ENCODE assay signal across 1 cellular context in the genomic region with DNA sequence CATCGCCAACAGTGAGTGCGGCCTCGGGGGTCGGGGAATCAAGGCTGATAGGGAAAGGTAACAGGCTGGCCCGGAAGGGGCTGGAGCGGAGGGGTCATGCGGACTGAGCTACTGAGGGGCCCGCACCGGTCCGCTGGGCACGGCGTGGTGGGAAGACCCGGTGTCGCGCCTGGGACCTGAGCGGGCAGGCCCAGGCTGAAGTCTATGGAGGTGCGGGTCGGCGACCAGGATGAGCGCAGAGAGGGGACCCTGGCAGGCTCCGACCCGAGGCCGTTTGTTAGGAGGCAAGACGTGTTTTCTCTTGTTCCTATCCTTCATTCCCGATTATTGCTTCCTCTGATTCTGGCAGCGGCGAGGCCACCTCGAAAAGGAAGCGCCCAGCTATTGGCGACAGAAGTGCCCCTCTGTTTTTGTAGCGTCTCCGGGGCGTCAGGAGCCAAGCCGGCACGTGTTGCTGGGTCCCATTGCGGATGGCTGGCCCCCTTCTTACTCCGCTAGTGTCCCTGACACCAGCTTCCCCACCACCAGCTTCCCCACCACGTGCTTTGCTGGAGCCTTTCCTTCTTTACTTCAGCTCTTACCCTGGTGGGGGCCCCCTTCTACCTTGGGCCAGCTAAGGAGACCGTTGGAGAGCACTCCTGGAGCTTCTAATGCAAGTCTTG.
TF ChIP-seq lines count a peak whose summit lies in the region.

No MANE protein-coding gene starts in this region.

TF ChIP-seq in HEK293, 187 proteins besides CTCF, POLR2A, EP300 and RAD21 (continued from another document and continues in another):
- TF ChIP-seq, protein P1, sequence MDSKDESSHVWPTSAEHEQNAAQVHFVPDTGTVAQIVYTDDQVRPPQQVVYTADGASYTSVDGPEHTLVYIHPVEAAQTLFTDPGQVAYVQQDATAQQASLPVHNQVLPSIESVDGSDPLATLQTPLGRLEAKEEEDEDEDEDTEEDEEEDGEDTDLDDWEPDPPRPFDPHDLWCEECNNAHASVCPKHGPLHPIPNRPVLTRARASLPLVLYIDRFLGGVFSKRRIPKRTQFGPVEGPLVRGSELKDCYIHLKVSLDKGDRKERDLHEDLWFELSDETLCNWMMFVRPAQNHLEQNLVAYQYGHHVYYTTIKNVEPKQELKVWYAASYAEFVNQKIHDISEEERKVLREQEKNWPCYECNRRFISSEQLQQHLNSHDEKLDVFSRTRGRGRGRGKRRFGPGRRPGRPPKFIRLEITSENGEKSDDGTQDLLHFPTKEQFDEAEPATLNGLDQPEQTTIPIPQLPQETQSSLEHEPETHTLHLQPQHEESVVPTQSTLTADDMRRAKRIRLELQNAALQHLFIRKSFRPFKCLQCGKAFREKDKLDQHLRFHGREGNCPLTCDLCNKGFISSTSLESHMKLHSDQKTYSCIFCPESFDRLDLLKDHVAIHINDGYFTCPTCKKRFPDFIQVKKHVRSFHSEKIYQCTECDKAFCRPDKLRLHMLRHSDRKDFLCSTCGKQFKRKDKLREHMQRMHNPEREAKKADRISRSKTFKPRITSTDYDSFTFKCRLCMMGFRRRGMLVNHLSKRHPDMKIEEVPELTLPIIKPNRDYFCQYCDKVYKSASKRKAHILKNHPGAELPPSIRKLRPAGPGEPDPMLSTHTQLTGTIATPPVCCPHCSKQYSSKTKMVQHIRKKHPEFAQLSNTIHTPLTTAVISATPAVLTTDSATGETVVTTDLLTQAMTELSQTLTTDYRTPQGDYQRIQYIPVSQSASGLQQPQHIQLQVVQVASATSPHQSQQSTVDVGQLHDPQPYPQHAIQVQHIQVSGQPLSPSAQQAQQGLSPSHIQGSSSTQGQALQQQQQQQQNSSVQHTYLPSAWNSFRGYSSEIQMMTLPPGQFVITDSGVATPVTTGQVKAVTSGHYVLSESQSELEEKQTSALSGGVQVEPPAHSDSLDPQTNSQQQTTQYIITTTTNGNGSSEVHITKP (tag by site-specific recombination; IDR thresholded peaks at IDR 0.05): peak; percentile 92
- TF ChIP-seq, protein P2, sequence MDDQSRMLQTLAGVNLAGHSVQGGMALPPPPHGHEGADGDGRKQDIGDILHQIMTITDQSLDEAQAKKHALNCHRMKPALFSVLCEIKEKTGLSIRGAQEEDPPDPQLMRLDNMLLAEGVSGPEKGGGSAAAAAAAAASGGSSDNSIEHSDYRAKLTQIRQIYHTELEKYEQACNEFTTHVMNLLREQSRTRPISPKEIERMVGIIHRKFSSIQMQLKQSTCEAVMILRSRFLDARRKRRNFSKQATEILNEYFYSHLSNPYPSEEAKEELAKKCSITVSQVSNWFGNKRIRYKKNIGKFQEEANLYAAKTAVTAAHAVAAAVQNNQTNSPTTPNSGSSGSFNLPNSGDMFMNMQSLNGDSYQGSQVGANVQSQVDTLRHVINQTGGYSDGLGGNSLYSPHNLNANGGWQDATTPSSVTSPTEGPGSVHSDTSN (CRISPR knock-in tag; IDR thresholded peaks at IDR 0.05): no peak
- TF ChIP-seq ZNF221 (tag by site-specific recombination; IDR thresholded peaks at IDR 0.05; ENCODE audit: borderline replicate concordance): no peak
- TF ChIP-seq, protein P3, sequence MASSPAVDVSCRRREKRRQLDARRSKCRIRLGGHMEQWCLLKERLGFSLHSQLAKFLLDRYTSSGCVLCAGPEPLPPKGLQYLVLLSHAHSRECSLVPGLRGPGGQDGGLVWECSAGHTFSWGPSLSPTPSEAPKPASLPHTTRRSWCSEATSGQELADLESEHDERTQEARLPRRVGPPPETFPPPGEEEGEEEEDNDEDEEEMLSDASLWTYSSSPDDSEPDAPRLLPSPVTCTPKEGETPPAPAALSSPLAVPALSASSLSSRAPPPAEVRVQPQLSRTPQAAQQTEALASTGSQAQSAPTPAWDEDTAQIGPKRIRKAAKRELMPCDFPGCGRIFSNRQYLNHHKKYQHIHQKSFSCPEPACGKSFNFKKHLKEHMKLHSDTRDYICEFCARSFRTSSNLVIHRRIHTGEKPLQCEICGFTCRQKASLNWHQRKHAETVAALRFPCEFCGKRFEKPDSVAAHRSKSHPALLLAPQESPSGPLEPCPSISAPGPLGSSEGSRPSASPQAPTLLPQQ (tag by site-specific recombination; IDR thresholded peaks at IDR 0.05): peak; percentile 85
- no peak for TF ChIP-seq ZBTB21 (tag by site-specific recombination; IDR thresholded peaks at IDR 0.05)
- no peak for TF ChIP-seq ZNF555 (tag by site-specific recombination; conservative IDR thresholded peaks at IDR 0.05)
- TF ChIP-seq ZSCAN30 (tag by site-specific recombination; IDR thresholded peaks at IDR 0.05): no peak
- TF ChIP-seq ZNF843 (tag by site-specific recombination; IDR thresholded peaks at IDR 0.05): no peak
- TF ChIP-seq SCRT2 (tag by site-specific recombination; IDR thresholded peaks at IDR 0.05): peak; percentile 75
- no peak for TF ChIP-seq ZNF169 (tag by site-specific recombination; IDR thresholded peaks at IDR 0.05)
- no peak for TF ChIP-seq ZNF211 (tag by site-specific recombination; IDR thresholded peaks at IDR 0.05; ENCODE audit: low read depth)
- TF ChIP-seq ZNF621 (tag by site-specific recombination; IDR thresholded peaks at IDR 0.05): no peak
- TF ChIP-seq, protein P4, sequence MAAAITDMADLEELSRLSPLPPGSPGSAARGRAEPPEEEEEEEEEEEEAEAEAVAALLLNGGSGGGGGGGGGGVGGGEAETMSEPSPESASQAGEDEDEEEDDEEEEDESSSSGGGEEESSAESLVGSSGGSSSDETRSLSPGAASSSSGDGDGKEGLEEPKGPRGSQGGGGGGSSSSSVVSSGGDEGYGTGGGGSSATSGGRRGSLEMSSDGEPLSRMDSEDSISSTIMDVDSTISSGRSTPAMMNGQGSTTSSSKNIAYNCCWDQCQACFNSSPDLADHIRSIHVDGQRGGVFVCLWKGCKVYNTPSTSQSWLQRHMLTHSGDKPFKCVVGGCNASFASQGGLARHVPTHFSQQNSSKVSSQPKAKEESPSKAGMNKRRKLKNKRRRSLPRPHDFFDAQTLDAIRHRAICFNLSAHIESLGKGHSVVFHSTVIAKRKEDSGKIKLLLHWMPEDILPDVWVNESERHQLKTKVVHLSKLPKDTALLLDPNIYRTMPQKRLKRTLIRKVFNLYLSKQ (tag by site-specific recombination; IDR thresholded peaks at IDR 0.05; ENCODE audit: borderline replicate concordance): no peak
- no peak for TF ChIP-seq ZNF521 (tag by site-specific recombination; IDR thresholded peaks at IDR 0.05)
- TF ChIP-seq ZBTB48 (tag by site-specific recombination; IDR thresholded peaks at IDR 0.05): no peak
- TF ChIP-seq, protein P5, sequence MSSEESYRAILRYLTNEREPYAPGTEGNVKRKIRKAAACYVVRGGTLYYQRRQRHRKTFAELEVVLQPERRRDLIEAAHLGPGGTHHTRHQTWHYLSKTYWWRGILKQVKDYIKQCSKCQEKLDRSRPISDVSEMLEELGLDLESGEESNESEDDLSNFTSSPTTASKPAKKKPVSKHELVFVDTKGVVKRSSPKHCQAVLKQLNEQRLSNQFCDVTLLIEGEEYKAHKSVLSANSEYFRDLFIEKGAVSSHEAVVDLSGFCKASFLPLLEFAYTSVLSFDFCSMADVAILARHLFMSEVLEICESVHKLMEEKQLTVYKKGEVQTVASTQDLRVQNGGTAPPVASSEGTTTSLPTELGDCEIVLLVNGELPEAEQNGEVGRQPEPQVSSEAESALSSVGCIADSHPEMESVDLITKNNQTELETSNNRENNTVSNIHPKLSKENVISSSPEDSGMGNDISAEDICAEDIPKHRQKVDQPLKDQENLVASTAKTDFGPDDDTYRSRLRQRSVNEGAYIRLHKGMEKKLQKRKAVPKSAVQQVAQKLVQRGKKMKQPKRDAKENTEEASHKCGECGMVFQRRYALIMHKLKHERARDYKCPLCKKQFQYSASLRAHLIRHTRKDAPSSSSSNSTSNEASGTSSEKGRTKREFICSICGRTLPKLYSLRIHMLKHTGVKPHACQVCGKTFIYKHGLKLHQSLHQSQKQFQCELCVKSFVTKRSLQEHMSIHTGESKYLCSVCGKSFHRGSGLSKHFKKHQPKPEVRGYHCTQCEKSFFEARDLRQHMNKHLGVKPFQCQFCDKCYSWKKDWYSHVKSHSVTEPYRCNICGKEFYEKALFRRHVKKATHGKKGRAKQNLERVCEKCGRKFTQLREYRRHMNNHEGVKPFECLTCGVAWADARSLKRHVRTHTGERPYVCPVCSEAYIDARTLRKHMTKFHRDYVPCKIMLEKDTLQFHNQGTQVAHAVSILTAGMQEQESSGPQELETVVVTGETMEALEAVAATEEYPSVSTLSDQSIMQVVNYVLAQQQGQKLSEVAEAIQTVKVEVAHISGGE (tag by site-specific recombination; conservative IDR thresholded peaks at IDR 0.05; ENCODE audit: low read depth): peak; percentile 71
- no peak for TF ChIP-seq ZNF416 (tag by site-specific recombination; IDR thresholded peaks at IDR 0.05)
- no peak for TF ChIP-seq ZNF600 (tag by site-specific recombination; IDR thresholded peaks at IDR 0.05)
- TF ChIP-seq, protein P6, sequence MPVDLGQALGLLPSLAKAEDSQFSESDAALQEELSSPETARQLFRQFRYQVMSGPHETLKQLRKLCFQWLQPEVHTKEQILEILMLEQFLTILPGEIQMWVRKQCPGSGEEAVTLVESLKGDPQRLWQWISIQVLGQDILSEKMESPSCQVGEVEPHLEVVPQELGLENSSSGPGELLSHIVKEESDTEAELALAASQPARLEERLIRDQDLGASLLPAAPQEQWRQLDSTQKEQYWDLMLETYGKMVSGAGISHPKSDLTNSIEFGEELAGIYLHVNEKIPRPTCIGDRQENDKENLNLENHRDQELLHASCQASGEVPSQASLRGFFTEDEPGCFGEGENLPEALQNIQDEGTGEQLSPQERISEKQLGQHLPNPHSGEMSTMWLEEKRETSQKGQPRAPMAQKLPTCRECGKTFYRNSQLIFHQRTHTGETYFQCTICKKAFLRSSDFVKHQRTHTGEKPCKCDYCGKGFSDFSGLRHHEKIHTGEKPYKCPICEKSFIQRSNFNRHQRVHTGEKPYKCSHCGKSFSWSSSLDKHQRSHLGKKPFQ (tag by site-specific recombination; IDR thresholded peaks at IDR 0.05): peak; percentile 38; the same call in 1 of the 2 replicates
- TF ChIP-seq ZNF391 (tag by site-specific recombination; IDR thresholded peaks at IDR 0.05; ENCODE audit: borderline replicate concordance, low read depth): 0 out of 2 replicates have a peak, but pooled peaks have one; percentile 87
- no peak for TF ChIP-seq ZNF830 (tag by site-specific recombination; IDR thresholded peaks at IDR 0.05; ENCODE audit: low read depth)
- TF ChIP-seq ZNF112 (tag by site-specific recombination; IDR thresholded peaks at IDR 0.05): no peak
- TF ChIP-seq SCRT1 (tag by site-specific recombination; IDR thresholded peaks at IDR 0.05; ENCODE audit: borderline replicate concordance): no peak
- TF ChIP-seq ZNF175 (tag by site-specific recombination; IDR thresholded peaks at IDR 0.05): no peak
- TF ChIP-seq, protein P7, sequence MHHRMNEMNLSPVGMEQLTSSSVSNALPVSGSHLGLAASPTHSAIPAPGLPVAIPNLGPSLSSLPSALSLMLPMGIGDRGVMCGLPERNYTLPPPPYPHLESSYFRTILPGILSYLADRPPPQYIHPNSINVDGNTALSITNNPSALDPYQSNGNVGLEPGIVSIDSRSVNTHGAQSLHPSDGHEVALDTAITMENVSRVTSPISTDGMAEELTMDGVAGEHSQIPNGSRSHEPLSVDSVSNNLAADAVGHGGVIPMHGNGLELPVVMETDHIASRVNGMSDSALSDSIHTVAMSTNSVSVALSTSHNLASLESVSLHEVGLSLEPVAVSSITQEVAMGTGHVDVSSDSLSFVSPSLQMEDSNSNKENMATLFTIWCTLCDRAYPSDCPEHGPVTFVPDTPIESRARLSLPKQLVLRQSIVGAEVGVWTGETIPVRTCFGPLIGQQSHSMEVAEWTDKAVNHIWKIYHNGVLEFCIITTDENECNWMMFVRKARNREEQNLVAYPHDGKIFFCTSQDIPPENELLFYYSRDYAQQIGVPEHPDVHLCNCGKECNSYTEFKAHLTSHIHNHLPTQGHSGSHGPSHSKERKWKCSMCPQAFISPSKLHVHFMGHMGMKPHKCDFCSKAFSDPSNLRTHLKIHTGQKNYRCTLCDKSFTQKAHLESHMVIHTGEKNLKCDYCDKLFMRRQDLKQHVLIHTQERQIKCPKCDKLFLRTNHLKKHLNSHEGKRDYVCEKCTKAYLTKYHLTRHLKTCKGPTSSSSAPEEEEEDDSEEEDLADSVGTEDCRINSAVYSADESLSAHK (tag by site-specific recombination; IDR thresholded peaks at IDR 0.05): no peak
- no peak for TF ChIP-seq ZNF837 (tag by site-specific recombination; IDR thresholded peaks at IDR 0.05)
- peak; percentile 46; the same call in 1 of the 2 replicates for TF ChIP-seq KLF16 (tag by site-specific recombination; IDR thresholded peaks at IDR 0.05)
- no peak for TF ChIP-seq KLF9 (tag by site-specific recombination; IDR thresholded peaks at IDR 0.05; ENCODE audit: low read depth)
- TF ChIP-seq ZFP3 (tag by site-specific recombination; IDR thresholded peaks at IDR 0.05; ENCODE audit: low read depth): no peak
- 0 out of 2 replicates have a peak, but pooled peaks have one; percentile 18 for TF ChIP-seq ZNF121 (tag by site-specific recombination; IDR thresholded peaks at IDR 0.05)
- TF ChIP-seq, protein P8, sequence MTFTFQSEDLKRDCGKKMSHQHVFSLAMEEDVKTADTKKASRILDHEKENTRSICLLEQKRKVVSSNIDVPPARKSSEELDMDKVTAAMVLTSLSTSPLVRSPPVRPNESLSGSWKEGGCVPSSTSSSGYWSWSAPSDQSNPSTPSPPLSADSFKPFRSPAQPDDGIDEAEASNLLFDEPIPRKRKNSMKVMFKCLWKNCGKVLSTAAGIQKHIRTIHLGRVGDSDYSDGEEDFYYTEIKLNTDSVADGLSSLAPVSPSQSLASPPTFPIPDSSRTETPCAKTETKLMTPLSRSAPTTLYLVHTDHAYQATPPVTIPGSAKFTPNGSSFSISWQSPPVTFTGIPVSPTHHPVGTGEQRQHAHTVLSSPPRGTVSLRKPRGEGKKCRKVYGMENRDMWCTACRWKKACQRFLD (tag by site-specific recombination; IDR thresholded peaks at IDR 0.05): no peak
- TF ChIP-seq ZNF24 (tag by site-specific recombination; IDR thresholded peaks at IDR 0.05): 0 out of 2 replicates have a peak, but pooled peaks have one; percentile 17
- TF ChIP-seq BCL11A (tag by site-specific recombination; IDR thresholded peaks at IDR 0.05; ENCODE audit: low read depth): no peak
- peak; percentile 83 for TF ChIP-seq ZNF223 (tag by site-specific recombination; IDR thresholded peaks at IDR 0.05)
- no peak for TF ChIP-seq ZNF514 (tag by site-specific recombination; IDR thresholded peaks at IDR 0.05)
- no peak for TF ChIP-seq ZNF529 (tag by site-specific recombination; IDR thresholded peaks at IDR 0.05; ENCODE audit: insufficient replicate concordance)
